Comparison of ENCODE assay signal across 8 cellular contexts in the genomic region with DNA sequence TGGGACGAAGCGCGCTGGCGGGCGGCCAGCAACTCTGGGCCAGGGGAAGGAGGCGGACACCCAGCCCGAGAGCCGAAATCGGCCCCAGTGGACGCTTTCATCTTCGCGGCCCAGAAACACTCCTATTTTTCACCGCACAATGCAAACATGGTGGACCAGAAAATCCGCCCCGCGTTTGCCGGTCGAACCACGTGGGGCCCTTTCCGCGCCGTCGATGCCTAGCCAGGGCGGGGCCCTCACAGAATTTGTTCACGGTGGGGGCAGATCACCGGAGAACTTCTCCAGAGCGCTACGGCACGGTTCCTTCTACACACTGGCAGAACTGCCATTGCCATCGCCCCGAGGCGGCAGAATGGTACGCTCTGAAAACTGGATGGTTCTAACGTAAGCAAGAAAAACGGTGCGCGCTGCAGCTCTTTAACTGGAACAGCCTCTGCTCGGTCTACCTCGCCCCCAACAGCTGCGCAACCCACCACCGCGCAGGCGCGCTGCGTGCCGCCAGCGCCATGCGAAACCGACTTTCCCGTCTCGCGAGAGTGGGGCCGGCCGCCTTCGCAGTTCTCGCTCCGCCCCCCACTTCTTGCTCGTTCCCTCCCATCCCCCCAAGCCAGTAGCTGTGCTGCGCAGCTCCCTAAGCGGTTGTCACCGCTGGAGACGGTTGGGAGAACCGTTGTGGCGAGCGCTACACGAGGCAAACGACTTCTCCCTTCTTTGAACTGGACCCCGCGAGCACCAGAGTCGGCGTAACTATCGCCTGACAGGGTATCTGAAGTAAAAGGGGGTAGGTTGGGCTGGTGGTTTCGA. TPM values are rescaled to one million over a fixed set of nuclear protein-coding genes. Genes with fewer than 3 reads are reported as not detected.
DNase-seq lines count a peak whose midpoint lies in the region; ATAC-seq and TF ChIP-seq lines count a peak whose summit lies in the region.

HNRNPH3 (plus strand) TSS at position 610 of the 804 bp plus-strand sequence. CDS start 5,158 bp downstream, outside the sequence.

- H4K5ac ChIP-seq in IMR-90 (ENCODE audit: low read depth, low read length), result peak within 1 kb of the TSS; percentile 98

- peak; percentile 99 for TF ChIP-seq POLR2A in IMR-90 (IDR thresholded peaks at IDR 0.05; ENCODE audit: low read depth, low read length)

- in situ Hi-C loops in IMR-90 (cut with MboI; ENCODE audit: low sequenced_read_pairs), result no loop called here

- TF ChIP-seq RAD21 in IMR-90 (IDR thresholded peaks at IDR 0.05; ENCODE audit: low read length), result no peak

- TF ChIP-seq CTCF in IMR-90 (conservative IDR thresholded peaks at IDR 0.05; ENCODE audit: low read depth, low read length), result no peak
- TF ChIP-seq CTCF in OCI-LY7 (conservative IDR thresholded peaks at IDR 0.05; ENCODE audit: low read length), result no peak

- WGBS in IMR-90 (ENCODE audit: extremely low coverage in 2 of 2, insufficient read length in 1 of 2), 2 experiments, result 0% methylated on average over 38 of the region's 73 CpGs; no CpG with 5 or more reads in 1 of the 2 experiments

- peak within 1 kb of the TSS; percentile 98 for H3K9ac ChIP-seq in IMR-90 (ENCODE audit: low read depth, low read length)

- no peak within 1 kb of the TSS for H2BK20ac ChIP-seq in IMR-90 (ENCODE audit: low read depth, low read length)

- peaks cover 4% of the 10 kb centered on the region; the same call in 1 of the 2 replicates for H3K9me1 ChIP-seq in IMR-90 (ENCODE audit: insufficient read depth, low read length)

- H2AFZ ChIP-seq in IMR-90 (replicated peaks; ENCODE audit: low read length, poor library complexity) (peak within 1 kb of the TSS; percentile 97), OCI-LY7 (ENCODE audit: low read length) (peak within 1 kb of the TSS; percentile 37; the same call in 1 of the 2 replicates)

- ATAC-seq in GM21529 (IDR thresholded peaks at IDR 0.05; ENCODE audit: unreplicated experiment), result peak; percentile 78
- peak; percentile 86 for ATAC-seq in IMR-90 (ENCODE audit: low read depth)

- peaks cover 41% of the 10 kb centered on the region for H4K20me1 ChIP-seq in IMR-90 (ENCODE audit: insufficient read depth, low read length)
- peaks cover 36% of the 10 kb centered on the region for H4K20me1 ChIP-seq in OCI-LY7 (ENCODE audit: insufficient read depth, low read length)

- H3K9me3 ChIP-seq in IMR-90 (ENCODE audit: control insufficient read depth, insufficient read depth, low read length) (no peaks in the 10 kb centered on the region), OCI-LY7 (ENCODE audit: low read length) (no peaks in the 10 kb centered on the region)

- peak within 1 kb of the TSS; percentile 35; the same call in 1 of the 3 replicates for H2BK15ac ChIP-seq in IMR-90 (ENCODE audit: low read depth, low read length)

- H3K23ac ChIP-seq in IMR-90 (ENCODE audit: low read depth, low read length), result peak within 1 kb of the TSS; percentile 99

- H4K91ac ChIP-seq in IMR-90 (ENCODE audit: insufficient read depth, low read depth, low read length), result peak within 1 kb of the TSS; percentile 99

- H3K27ac ChIP-seq in IMR-90 (ENCODE audit: insufficient read depth, low read length) (peak within 1 kb of the TSS; percentile 97), OCI-LY7 (ENCODE audit: low read depth, low read length, poor library complexity, severe bottlenecking) (peak within 1 kb of the TSS; percentile 89)

- POLR2A ChIA-PET in IMR-90 (lab: Charles Lee; ENCODE audit: unreplicated experiment) (interaction anchor here (0.6 kb wide), 5 partner anchors 79 to 472 kb away, joined by 3 to 13 read pairs (median 4); no protein-coding TSS in a partner anchor), OCI-LY7 (lab: Charles Lee) (interaction anchor here (0.6 to 4.3 kb wide), 19 partner anchors 9 to 869 kb away, joined by 3 to 28 read pairs (median 3); partner anchors contain the start of gene SIRT1)

- H3K79me2 ChIP-seq in OCI-LY7 (ENCODE audit: insufficient read depth, low read depth, low read length), result peaks cover 52% of the 10 kb centered on the region

- no peaks in the 10 kb centered on the region for H3K36me3 ChIP-seq in IMR-90 (ENCODE audit: control insufficient read depth, insufficient read depth, low read length)
- peaks cover 45% of the 10 kb centered on the region for H3K36me3 ChIP-seq in OCI-LY7 (ENCODE audit: insufficient read depth, low read length)

- no peaks in the 10 kb centered on the region for H3K9me2 ChIP-seq in OCI-LY7 (ENCODE audit: insufficient read depth, low read length)

- H2AK5ac ChIP-seq in IMR-90 (ENCODE audit: low read depth, low read length), result peak within 1 kb of the TSS; percentile 98

- DNase-seq in DMS114 treated with DMSO at 0.1 percent for 48 hours (lab: John Stamatoyannopoulos, UW; ENCODE audit: unreplicated experiment), result peak; percentile 95
- DNase-seq in IMR-90, result peak; percentile 97
- peak; percentile 99 for DNase-seq in OCI-LY7 (ENCODE audit: low spot score)
- DNase-seq in activated T-cell treated with anti-CD3 and anti-CD28 coated beads for 1 hour (ENCODE audit: low read depth), result peak; percentile 99
- peak; percentile 71 for DNase-seq in epidermal melanocyte (ENCODE audit: insufficient read length, low spot score)
- peak; percentile 96 for DNase-seq in middle frontal gyrus (ENCODE audit: extremely low spot score, low spot score)
- peak; percentile 98 to 99 for DNase-seq in stimulated activated CD8-positive, alpha-beta memory T cell treated with anti-CD3 and anti-CD28 coated beads, Interleukin-2, amount 100 ng/mL, for 1 hour (ENCODE audit: low read depth in 2 of 2)

- no peaks in the 10 kb centered on the region for H3K27me3 ChIP-seq in IMR-90 (ENCODE audit: control insufficient read depth, insufficient read depth, low read length)

- CTCF ChIA-PET in IMR-90 (lab: Yijun Ruan, JAX) (interaction anchor here (0.6 kb wide), 2 partner anchors 391 to 446 kb away, joined by 3 to 5 read pairs; no protein-coding TSS in a partner anchor), OCI-LY7 (lab: Charles Lee; ENCODE audit: unreplicated experiment) (interaction anchor here (0.6 kb wide), 2 partner anchors 17 to 541 kb away, joined by 6 to 14 read pairs; no protein-coding TSS in a partner anchor)

- peaks cover 12% of the 10 kb centered on the region for H3K4me1 ChIP-seq in IMR-90 (ENCODE audit: control insufficient read depth, insufficient read depth, low read length)
- H3K4me1 ChIP-seq in OCI-LY7 (ENCODE audit: insufficient read depth, low read length, poor library complexity, severe bottlenecking), result peaks cover 65% of the 10 kb centered on the region

- H3K4me2 ChIP-seq in IMR-90 (ENCODE audit: low read depth, low read length) (peak within 1 kb of the TSS; percentile 92), OCI-LY7 (ENCODE audit: low read length) (peak within 1 kb of the TSS; percentile 94)

- H2AK9ac ChIP-seq in IMR-90 (replicated peaks; ENCODE audit: low read depth, low read length, poor library complexity), result peak within 1 kb of the TSS; percentile 100

- H2BK120ac ChIP-seq in IMR-90 (ENCODE audit: low read depth, low read length), result peak within 1 kb of the TSS; percentile 88

- peaks cover 4 to 27% of the 10 kb centered on the region in 2 experiments; a peak in 3 of 4 replicates for H3K79me1 ChIP-seq in IMR-90 (ENCODE audit: low read depth in 1 of 2, low read length in 2 of 2)

- H3K4me3 ChIP-seq in IMR-90 (ENCODE audit: insufficient read depth, low read depth, low read length) (peak within 1 kb of the TSS; percentile 98), OCI-LY7 (ENCODE audit: low read depth, low read length, poor library complexity, severe bottlenecking) (peak within 1 kb of the TSS; percentile 85)

- BruUV-seq in IMR-90 (replicated peaks; lab: Mats Ljungman, UMichigan), result no TSS peak
- BruUV-seq in OCI-LY7 (replicated peaks; lab: Mats Ljungman, UMichigan), result TSS peak; percentile 92

- H3K18ac ChIP-seq in IMR-90 (ENCODE audit: low read depth, low read length), result peak within 1 kb of the TSS; percentile 87

- H3K4ac ChIP-seq in IMR-90 (ENCODE audit: low read depth, low read length), result peak within 1 kb of the TSS; percentile 99

- intact Hi-C loops in IMR-90 (cut with micrococcal nuclease), result loop anchor here (10.0 kb wide), 3 partner anchors 257 to 477 kb away; partner anchors contain the start of genes HERC4 and SIRT1
- intact Hi-C loops in OCI-LY7 (cut with micrococcal nuclease; ENCODE audit: unreplicated experiment), result loop anchor here (1.0 to 2.0 kb wide), 3 partner anchors 75 to 447 kb away; partner anchors contain the start of genes HERC4, RUFY2 and SIRT1

- H2BK5ac ChIP-seq in IMR-90 (ENCODE audit: low read depth, low read length, poor library complexity, severe bottlenecking), result peak within 1 kb of the TSS; percentile 93

- H3K14ac ChIP-seq in IMR-90 (replicated peaks; ENCODE audit: low read depth, low read length), result peak within 1 kb of the TSS; percentile 100

- peak within 1 kb of the TSS; percentile 99 for H3K56ac ChIP-seq in IMR-90 (ENCODE audit: extremely low read depth, insufficient read depth, low read length)

- peak within 1 kb of the TSS; percentile 92 to 98 for H4K8ac ChIP-seq in IMR-90 (ENCODE audit: low read depth in 2 of 2, low read length in 2 of 2)

- dilution Hi-C loops in IMR-90 (cut with HindIII; ENCODE audit: low sequenced_read_pairs, unreplicated experiment), result no loop called here

TF ChIP-seq in IMR-90, 13 proteins besides CTCF, POLR2A, EP300 and RAD21 (continues in another document):
- TF ChIP-seq NFE2L2 (IDR thresholded peaks at IDR 0.05; ENCODE audit: low read depth, low read length) (no peak), RFX5 (IDR thresholded peaks at IDR 0.05; ENCODE audit: low read depth, low read length) (no peak), MAFK (IDR thresholded peaks at IDR 0.05; ENCODE audit: low read depth, low read length) (no peak), CEBPB (IDR thresholded peaks at IDR 0.05; ENCODE audit: low read depth, low read length) (peak; percentile 81), RCOR1 (IDR thresholded peaks at IDR 0.05; ENCODE audit: insufficient replicate concordance, low read length) (no peak), ELK1 (IDR thresholded peaks at IDR 0.05; ENCODE audit: borderline replicate concordance, low read depth, low read length) (no peak), MXI1 (IDR thresholded peaks at IDR 0.05; ENCODE audit: borderline replicate concordance, low read depth, low read length) (peak; percentile 66; the same call in 1 of the 2 replicates)

RNA-seq across cellular contexts. Expression of gene HNRNPH3, which starts in this region (rescaled TPM):
- total RNA-seq in IMR-90 (2012; rRNA removed) (10.6 and 23.6 TPM in 2 replicates), OCI-LY7 (2022) (241 and 261 TPM in 2 replicates)
- 119 and 142 TPM in 2 replicates for polyA plus RNA-seq in IMR-90 (2012; rRNA removed)
- 10.1 and 15.3 TPM in 2 replicates for polyA plus RNA-seq in IMR-90 (2012; cell fraction: cytosol; rRNA removed)
- polyA plus RNA-seq in IMR-90 (2012; cell fraction: nucleus; rRNA removed; ENCODE audit: low replicate concordance), result 6.1 and 43.1 TPM in 2 replicates
- total RNA-seq in OCI-LY7 (2014; rRNA removed; shearing (Covaris generic)), result 30.8 and 69.2 TPM in 2 replicates

Comparison
In these comparisons a context has a peak if more than half of its experiments do, and no peak if none do; other contexts are left out.
1. Peak in every context shown above with its lines: DNase-seq, ATAC-seq, H3K4me3 ChIP-seq and H3K27ac ChIP-seq.